ENCODE assay signal across 14 cellular contexts in the genomic region with DNA sequence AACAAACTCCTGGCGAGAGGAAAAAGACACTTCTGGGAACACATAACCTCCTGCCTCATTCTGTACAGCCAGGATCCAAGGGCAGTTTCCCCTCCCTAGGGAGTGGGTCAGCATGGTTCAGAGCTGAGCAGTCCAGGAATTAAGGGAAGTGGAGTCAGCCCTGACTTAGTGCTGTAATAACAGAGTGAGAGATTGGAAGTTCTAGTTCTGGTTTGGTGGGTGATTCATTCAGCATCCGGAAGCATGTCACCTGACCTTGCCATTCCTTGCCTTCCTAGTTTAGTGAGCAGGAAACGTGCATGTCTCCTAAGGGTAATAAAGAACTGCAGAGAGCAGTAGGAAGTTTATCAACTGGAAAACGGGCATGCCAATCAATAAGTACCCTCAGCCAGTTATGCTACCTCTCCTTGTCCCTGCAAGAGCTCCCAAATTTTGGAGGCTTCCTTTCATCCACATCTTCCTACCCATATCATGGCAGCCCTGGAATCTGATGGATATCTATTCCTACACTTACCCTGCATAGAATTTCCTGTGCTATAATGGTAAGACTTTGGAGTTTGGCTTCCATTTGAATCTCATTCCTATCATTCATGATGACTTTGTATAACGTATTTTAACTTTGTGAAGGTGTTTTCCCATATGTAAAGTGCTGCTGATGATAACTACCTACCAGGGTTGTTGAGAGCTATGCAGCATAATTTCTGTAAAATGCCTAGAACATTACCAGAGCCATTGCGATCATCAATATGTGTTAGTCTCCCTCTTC. TPM values are rescaled to one million over a fixed set of nuclear protein-coding genes. Genes with fewer than 3 reads are reported as not detected.
DNase-seq lines count a peak whose midpoint lies in the region; ATAC-seq, FAIRE-seq and TF ChIP-seq lines count a peak whose summit lies in the region.
"Had no signal": no experiment of that assay in that cellular context is flagged by ENCODE, and none has a peak within 500 bp of the region (broad histone marks: within the 10 kb centered on the region; RNA-seq: fewer than 3 reads in every experiment).

No MANE protein-coding gene starts in this region.

- no peaks in the 10 kb centered on the region for H3K79me2 ChIP-seq in hepatocyte

- POLR2A ChIA-PET in CD8-positive, alpha-beta memory T cell (lab: Charles Lee) = no interaction called here

- CTCF ChIA-PET in CD8-positive, alpha-beta memory T cell (lab: Charles Lee) = interaction anchor here (1.4 to 2.2 kb wide), 2 partner anchors 13 to 31 kb away, joined by 4 read pairs; a partner anchor contains a TSS

- peaks cover 13 to 21% (median 21%) of the 10 kb centered on the region in 3 donors for H3K36me3 Mint-ChIP-seq in CD8-positive, alpha-beta memory T cell

- no peak for TF ChIP-seq CTCF in astrocyte of the spinal cord (IDR thresholded peaks at IDR 0.05; ENCODE audit: low read depth, low read length)
- no peak for TF ChIP-seq CTCF in gastroesophageal sphincter (IDR thresholded peaks at IDR 0.05)
- no peak for TF ChIP-seq CTCF in hepatocyte (IDR thresholded peaks at IDR 0.05; ENCODE audit: poor library complexity)

- no peak overlapping the region for H2AFZ ChIP-seq in hepatocyte

- peak overlapping the region in 1 of 8 donors; percentile 55 for H3K27ac Mint-ChIP-seq in CD8-positive, alpha-beta memory T cell
- H3K27ac Mint-ChIP-seq: activated CD4-positive, alpha-beta memory T cell treated with anti-CD3 and anti-CD28 coated beads, Interleukin-2, amount 10 ng/mL, durations not matched to agents 7 days and 5 days; dendritic cell treated with granulocyte-macrophage colony-stimulating factor and Interleukin-4, amounts not matched to agents 40 ng/mL and 50 ng/mL, for 4 days had no signal

- ATAC-seq in gastroesophageal sphincter (peak; percentile 71), HG02970 (IDR thresholded peaks at IDR 0.05; ENCODE audit: low FRiP score, unreplicated experiment) (no peak)
- ATAC-seq: HCT116 had no signal

- H3K4me1 Mint-ChIP-seq in CD8-positive, alpha-beta memory T cell = peaks cover 0 to 2% (median 0%) of the 10 kb centered on the region in 3 donors
- H3K4me1 Mint-ChIP-seq: activated CD4-positive, alpha-beta memory T cell treated with anti-CD3 and anti-CD28 coated beads, Interleukin-2, amount 10 ng/mL, durations not matched to agents 7 days and 5 days had no signal

- in situ Hi-C loops in astrocyte of the spinal cord (cut with HindIII; ENCODE audit: low sequenced_read_pairs) = no loop called here

- WGBS in gastroesophageal sphincter (ENCODE audit: low coverage in 1 of 2), 2 donors = 50 to 74% methylated on average over 3 to 5 of the region's 6 CpGs
- WGBS in small intestine, 3 donors = 45 to 56% (median 56%) methylated on average over 6 of the region's 6 CpGs
- 75% methylated on average over 6 of the region's 6 CpGs for WGBS in hepatocyte (ENCODE audit: low lambda C conversion rate, missing lambda C conversion rate)

- H3K9me2 ChIP-seq in hepatocyte (replicated peaks; ENCODE audit: insufficient read depth) = no peaks in the 10 kb centered on the region

- H3K27ac ChIP-seq in gastroesophageal sphincter (no peak overlapping the region), small intestine (ENCODE audit: low read depth in 1 of 2, low read length in 1 of 2) (peak overlapping the region; percentile 22 to 24), hepatocyte (no peak overlapping the region)
- H3K27ac ChIP-seq in CD8-positive, alpha-beta memory T cell (ENCODE audit: low read depth, low read length) = no peak overlapping the region
- H3K27ac ChIP-seq: thoracic aorta had no signal

- no peak overlapping the region for H3K4me2 ChIP-seq in hepatocyte

- no peak for FAIRE-seq in small intestine (lab: Jason Lieb, UNC)

- no peak overlapping the region for H3K4me3 Mint-ChIP-seq in CD8-positive, alpha-beta memory T cell
- H3K4me3 Mint-ChIP-seq: activated CD4-positive, alpha-beta memory T cell treated with anti-CD3 and anti-CD28 coated beads, Interleukin-2, amount 10 ng/mL, durations not matched to agents 7 days and 5 days; dendritic cell treated with granulocyte-macrophage colony-stimulating factor and Interleukin-4, amounts not matched to agents 40 ng/mL and 50 ng/mL, for 4 days had no signal

- no peaks in the 10 kb centered on the region for H3K4me1 ChIP-seq in gastroesophageal sphincter
- H3K4me1 ChIP-seq in small intestine (ENCODE audit: control insufficient read depth in 2 of 2, insufficient read depth in 1 of 2, low read depth in 1 of 2, low read length in 1 of 2) = peaks cover 0 to 5% of the 10 kb centered on the region in 2 donors
- no peaks in the 10 kb centered on the region for H3K4me1 ChIP-seq in hepatocyte (ENCODE audit: insufficient read depth)
- no peaks in the 10 kb centered on the region for H3K4me1 ChIP-seq in CD8-positive, alpha-beta memory T cell (ENCODE audit: insufficient read depth, low read length)

- no peak for TF ChIP-seq EP300 in gastroesophageal sphincter (IDR thresholded peaks at IDR 0.05)

- H4K20me1 ChIP-seq in hepatocyte (ENCODE audit: insufficient read depth, poor library complexity, severe bottlenecking) = no peaks in the 10 kb centered on the region

- H3K4me3 ChIP-seq in astrocyte of the spinal cord (ENCODE audit: low read depth, low read length) (no peak overlapping the region), gastroesophageal sphincter (no peak overlapping the region), small intestine (ENCODE audit: low read depth in 1 of 2, low read length in 2 of 2) (no peak overlapping the region), hepatocyte (no peak overlapping the region)
- no peak overlapping the region for H3K4me3 ChIP-seq in CD8-positive, alpha-beta memory T cell (ENCODE audit: low read length)
- H3K4me3 ChIP-seq: thoracic aorta had no signal

- H3K9me3 ChIP-seq in gastroesophageal sphincter (peaks cover 0 to 21% (median 0%) of the 10 kb centered on the region in 3 donors), small intestine (ENCODE audit: control insufficient read depth, low read depth) (no peaks in the 10 kb centered on the region), hepatocyte (ENCODE audit: low read depth) (peaks cover 6% of the 10 kb centered on the region)
- peaks cover 6% of the 10 kb centered on the region for H3K9me3 ChIP-seq in CD8-positive, alpha-beta memory T cell (ENCODE audit: low read length)

- H3K36me3 ChIP-seq in gastroesophageal sphincter (no peaks in the 10 kb centered on the region), small intestine (ENCODE audit: control insufficient read depth in 2 of 2, insufficient read depth in 2 of 2, low read length in 2 of 2) (peaks cover 0 to 2% of the 10 kb centered on the region in 2 donors), hepatocyte (replicated peaks; ENCODE audit: insufficient read depth, low read depth) (no peaks in the 10 kb centered on the region)
- no peaks in the 10 kb centered on the region for H3K36me3 ChIP-seq in CD8-positive, alpha-beta memory T cell (ENCODE audit: insufficient read depth, low read length)
- H3K36me3 ChIP-seq: thoracic aorta had no signal

- TF ChIP-seq POLR2A in gastroesophageal sphincter (IDR thresholded peaks at IDR 0.05) = no peak

- H3K27me3 Mint-ChIP-seq in CD8-positive, alpha-beta memory T cell = peaks cover 0 to 2% of the 10 kb centered on the region in 2 donors
- H3K27me3 Mint-ChIP-seq: dendritic cell treated with granulocyte-macrophage colony-stimulating factor and Interleukin-4, amounts not matched to agents 40 ng/mL and 50 ng/mL, for 4 days had no signal

- H3K9me3 Mint-ChIP-seq in CD8-positive, alpha-beta memory T cell = peaks cover 21 to 25% (median 24%) of the 10 kb centered on the region in 5 donors

- DNase-seq in HT1080 (ENCODE audit: low read depth) (peak; percentile 80), astrocyte of the spinal cord (ENCODE audit: low read depth, low spot score) (peak; percentile 38), small intestine (peak; percentile 66), cerebellar cortex (ENCODE audit: low spot score) (no peak), hepatocyte (ENCODE audit: low spot score) (no peak)
- no peak for DNase-seq in CD8-positive, alpha-beta memory T cell
- DNase-seq: activated CD4-positive, alpha-beta memory T cell treated with anti-CD3 and anti-CD28 coated beads, Interleukin-2, amount 10 ng/mL, durations not matched to agents 7 days and 5 days; activated naive CD4-positive, alpha-beta T cell treated with Interleukin-2 at 50 U/mL for 16 hours; OCI-M1 had no signal

- H3K27me3 ChIP-seq in gastroesophageal sphincter (peaks cover 13% of the 10 kb centered on the region), small intestine (ENCODE audit: control insufficient read depth in 2 of 2, insufficient read depth in 2 of 2, low read length in 2 of 2) (no peaks in the 10 kb centered on the region), hepatocyte (no peaks in the 10 kb centered on the region)
- no peaks in the 10 kb centered on the region for H3K27me3 ChIP-seq in CD8-positive, alpha-beta memory T cell (ENCODE audit: insufficient read depth, low read length, poor library complexity, severe bottlenecking)

RNA-seq across cellular contexts. Expression of a gene that starts 28.5 kb away (rescaled TPM):
- total RNA-seq in HT1080 (2014; rRNA removed; shearing (Covaris generic)) = 86.5 and 97.5 TPM in 2 replicates
- polyA plus RNA-seq in HT1080 (2015; cell fraction: cytosol; rRNA removed) = 37.6 and 61.9 TPM in 2 replicates
- polyA plus RNA-seq in HT1080 (2015; cell fraction: nucleus; rRNA removed) = 32.2 and 37.7 TPM in 2 replicates
- 10 to 100 TPM; 10.2 to 29.7 (median 11.8) TPM for total RNA-seq in gastroesophageal sphincter
- polyA plus RNA-seq in small intestine = 10 to 100 TPM in 2 of 3 donors, 1 to 10 TPM in 1; 4.9 to 27.7 (median 17.4) TPM
- 21.4 and 23.9 TPM in 2 replicates for total RNA-seq in hepatocyte
- polyA plus RNA-seq in hepatocyte = 39.4 and 40.2 TPM in 2 replicates
- total RNA-seq in CD8-positive, alpha-beta memory T cell = 100 to 1,000 TPM; 130 to 138 TPM
- 59.0 TPM for polyA plus RNA-seq in CD8-positive, alpha-beta memory T cell

RNA-seq across cellular contexts. Expression of a gene that starts 31.9 kb away (rescaled TPM):
- total RNA-seq in HT1080 (2014; rRNA removed; shearing (Covaris generic)) = 0.69 and 1.4 TPM in 2 replicates
- polyA plus RNA-seq in HT1080 (2015; cell fraction: cytosol; rRNA removed) = 0.74 and 1.1 TPM in 2 replicates
- polyA plus RNA-seq in HT1080 (2015; cell fraction: nucleus; rRNA removed) = 0.42 and 1.6 TPM in 2 replicates
- under 1 TPM in 3 of 4 donors, not detected in 1; 0.40 to 0.77 (median 0.62) TPM for total RNA-seq in gastroesophageal sphincter
- 1 to 10 TPM; 3.2 to 8.1 (median 6.4) TPM for polyA plus RNA-seq in small intestine
- 0.48 and 3.6 TPM in 2 replicates for total RNA-seq in hepatocyte
- polyA plus RNA-seq in hepatocyte = 0.09 and 0.58 TPM in 2 replicates
- 1 to 10 TPM; 2.0 to 2.1 TPM for total RNA-seq in CD8-positive, alpha-beta memory T cell
- 2.1 TPM for polyA plus RNA-seq in CD8-positive, alpha-beta memory T cell
- total RNA-seq: thoracic aorta had no signal

Comparison
In these comparisons a context has a peak if more than half of its experiments do, and no peak if none do; other contexts are left out.
1. DNase-seq: peak in HT1080 (single experiment), astrocyte of the spinal cord (single experiment) and small intestine (single experiment); none in cerebellar cortex (single experiment), hepatocyte (single experiment) and CD8-positive, alpha-beta memory T cell (0 of 5).
2. H3K27ac ChIP-seq: peak in small intestine (2 of 2); none in gastroesophageal sphincter (0 of 4), hepatocyte (single experiment) and CD8-positive, alpha-beta memory T cell (single experiment).